Comparison of ENCODE assay signal across 8 cellular contexts in the genomic region with DNA sequence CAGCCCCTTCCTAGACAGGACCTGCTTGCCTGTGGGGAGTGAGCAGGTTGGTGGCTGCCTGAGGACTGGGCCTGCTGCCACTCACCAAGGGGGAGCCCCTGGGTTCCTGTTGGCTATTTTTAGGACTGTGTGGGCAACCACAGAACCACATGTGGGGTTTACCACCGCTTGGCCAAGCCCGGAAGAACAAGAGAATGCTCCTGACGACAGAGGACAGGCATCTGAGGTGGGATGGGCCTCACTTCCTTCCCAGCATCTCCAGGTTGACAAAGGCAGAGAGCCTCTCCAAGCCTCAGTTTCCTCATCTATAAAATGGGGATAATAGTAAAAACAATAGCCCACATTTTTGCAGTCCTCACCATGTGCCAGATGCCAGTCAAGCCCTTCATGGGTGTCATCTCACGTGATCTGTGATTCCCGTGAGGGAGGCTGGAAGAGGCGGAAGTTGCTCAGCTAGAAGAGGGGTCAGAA.
DNase-seq lines count a peak whose midpoint lies in the region; ATAC-seq and TF ChIP-seq lines count a peak whose summit lies in the region.

No MANE protein-coding gene starts in this region.

- ATAC-seq in GM18909 (IDR thresholded peaks at IDR 0.05; ENCODE audit: poor library complexity, unreplicated experiment) (peak; percentile 86), HG03097 (IDR thresholded peaks at IDR 0.05; ENCODE audit: low FRiP score, unreplicated experiment) (peak; percentile 71)

- DNase-seq in AG10803 (ENCODE audit: low read depth) = peak; percentile 87
- DNase-seq in SW480 (ENCODE audit: low spot score) = peak; percentile 91
- peak; percentile 46 for DNase-seq in kidney tubule cell (ENCODE audit: low spot score)
- no peak for DNase-seq in NCI-H1694 treated with DMSO at 0.1 percent for 48 hours (lab: John Stamatoyannopoulos, UW)
- no peak for DNase-seq in NCI-H187 (lab: John Stamatoyannopoulos, UW)
- no peak for DNase-seq in NCI-H524 (lab: John Stamatoyannopoulos, UW)

- TF ChIP-seq CTCF in AG10803 (conservative IDR thresholded peaks at IDR 0.05; ENCODE audit: low read length) = no peak

- H3K4me3 ChIP-seq in AG10803 (ENCODE audit: low read length) = no peak overlapping the region

Comparison
In these comparisons a context has a peak if more than half of its experiments do, and no peak if none do; other contexts are left out.
1. DNase-seq: peak in AG10803 (single experiment), SW480 (single experiment) and kidney tubule cell (single experiment); none in NCI-H1694 treated with DMSO at 0.1 percent for 48 hours (single experiment), NCI-H187 (0 of 2) and NCI-H524 (0 of 2).